Comparison of ENCODE assay signal across 36 cellular contexts in genomic region chr17:29546085-29546484, GRCh38. TPM values are rescaled to one million over a fixed set of nuclear protein-coding genes. Genes with fewer than 3 reads are reported as not detected.
DNase-seq lines count a peak whose midpoint lies in the region; ATAC-seq, FAIRE-seq and TF ChIP-seq lines count a peak whose summit lies in the region.
"Had no signal": no experiment of that assay in that cellular context is flagged by ENCODE, and none has a peak within 500 bp of the region (broad histone marks: within the 10 kb centered on the region; RNA-seq: fewer than 3 reads in every experiment).

No MANE protein-coding gene starts in this region.

- no peaks in the 10 kb centered on the region for H3K9me3 Mint-ChIP-seq in activated T-helper 17 cell treated with anti-CD3 and anti-CD28 coated beads, Interleukin-2, amount 50 U/mL, for 72 hours
- H3K9me3 Mint-ChIP-seq: activated CD4-positive, alpha-beta memory T cell treated with anti-CD3 and anti-CD28 coated beads, Interleukin-2, amount 10 ng/mL, durations not matched to agents 7 days and 5 days; activated naive CD4-positive, alpha-beta T cell treated with anti-CD3 and anti-CD28 coated beads, Interleukin-2, amount 50 U/mL, for 24 hours; activated T-helper 1 cell treated with anti-CD3 and anti-CD28 coated beads, Interleukin-12 subunit alpha, Interleukin-12 subunit beta, Interleukin-2, Interleukin-4 antibody, amounts not matched to agents 30 ng/mL and 10 ng/mL and 1 ng/mL, durations not matched to agents 14 hours and 24 hours and 36 hours; CD4-positive, alpha-beta T cell; H9 had no signal

- H3K9me3 ChIP-seq in right lobe of liver (no peaks in the 10 kb centered on the region), suprapubic skin (no peaks in the 10 kb centered on the region)
- H3K9me3 ChIP-seq: gastrocnemius medialis, stomach, thyroid gland, vagina had no signal

- H3K4me1 Mint-ChIP-seq in activated T-helper 17 cell treated with anti-CD3 and anti-CD28 coated beads, Interleukin-2, amount 50 U/mL, for 72 hours, result peaks cover 6% of the 10 kb centered on the region
- H3K4me1 Mint-ChIP-seq: activated naive CD4-positive, alpha-beta T cell treated with anti-CD3 and anti-CD28 coated beads, Interleukin-2, amount 50 U/mL, for 24 hours had no signal

- H3K27me3 Mint-ChIP-seq in activated T-helper 17 cell treated with anti-CD3 and anti-CD28 coated beads, Interleukin-2, amount 50 U/mL, for 72 hours, result no peaks in the 10 kb centered on the region
- H3K27me3 Mint-ChIP-seq: activated CD4-positive, alpha-beta memory T cell treated with anti-CD3 and anti-CD28 coated beads, Interleukin-2, amount 10 ng/mL, durations not matched to agents 7 days and 5 days; activated naive CD4-positive, alpha-beta T cell treated with anti-CD3 and anti-CD28 coated beads, Interleukin-2, amount 50 U/mL, for 24 hours; CD4-positive, alpha-beta T cell had no signal

- H3K27ac ChIP-seq in right lobe of liver (no peak overlapping the region), suprapubic skin (no peak overlapping the region)
- H3K27ac ChIP-seq: cardiac muscle cell, gastrocnemius medialis, HL-60, stomach, vagina had no signal

- intact Hi-C loops in right lobe of liver (cut with DNase I), result no loop called here

- DNase-seq in GM12892 (ENCODE audit: insufficient read length) (no peak), erythroblast (lab: John Stamatoyannopoulos, UW) (peak; percentile 17 to 20), right lobe of liver (no peak), T-helper 2 cell (no peak), AG08395 (ENCODE audit: low spot score) (no peak), suprapubic skin (ENCODE audit: low spot score in 2 of 2) (no peak)
- DNase-seq: activated CD4-positive, alpha-beta memory T cell treated with anti-CD3 and anti-CD28 coated beads, Interleukin-2, amount 10 ng/mL, durations not matched to agents 7 days and 5 days; activated CD4-positive, alpha-beta T cell treated with anti-CD3 and anti-CD28 coated beads for 1 hour; activated CD8-positive, alpha-beta memory T cell treated with anti-CD3 and anti-CD28 coated beads, Interleukin-2, amount 50 U/mL, for 48 hours; anterior cingulate cortex; CD4-positive, alpha-beta T cell; cortex of kidney; effector memory CD4-positive, alpha-beta T cell; EL; gastrocnemius medialis; H9; hippocampal formation; left colon; NCI-H2029 treated with DMSO at 0.1 percent for 48 hours; NCI-H2227 treated with DMSO at 0.1 percent for 48 hours; NCI-H748 treated with DMSO at 0.1 percent for 48 hours; SHP77 treated with DMSO at 0.1 percent for 48 hours; stimulated activated CD4-positive, alpha-beta T cell treated with anti-CD3 and anti-CD28 coated beads, Interleukin-12 subunit alpha, Interleukin-12 subunit beta, amount 100 ng/mL, for 4 hours; stimulated activated CD4-positive, alpha-beta T cell treated with anti-CD3 and anti-CD28 coated beads, Interleukin-2, amount 100 ng/mL, for 48 hours; stomach; thyroid gland had no signal

- H3K27ac Mint-ChIP-seq in activated T-helper 17 cell treated with anti-CD3 and anti-CD28 coated beads, Interleukin-2, amount 50 U/mL, for 72 hours, result peak overlapping the region; percentile 58
- H3K27ac Mint-ChIP-seq: activated CD4-positive, alpha-beta memory T cell treated with anti-CD3 and anti-CD28 coated beads, Interleukin-2, amount 10 ng/mL, durations not matched to agents 7 days and 5 days; activated naive CD4-positive, alpha-beta T cell treated with anti-CD3 and anti-CD28 coated beads, Interleukin-2, amount 50 U/mL, for 24 hours; activated T-helper 1 cell treated with anti-CD3 and anti-CD28 coated beads, Interleukin-12 subunit alpha, Interleukin-12 subunit beta, Interleukin-2, Interleukin-4 antibody, amounts not matched to agents 30 ng/mL and 10 ng/mL and 1 ng/mL, durations not matched to agents 14 hours and 24 hours and 36 hours; CD4-positive, alpha-beta T cell had no signal

- H3K4me3 Mint-ChIP-seq in activated T-helper 17 cell treated with anti-CD3 and anti-CD28 coated beads, Interleukin-2, amount 50 U/mL, for 72 hours, result no peak overlapping the region
- H3K4me3 Mint-ChIP-seq: activated CD4-positive, alpha-beta memory T cell treated with anti-CD3 and anti-CD28 coated beads, Interleukin-2, amount 10 ng/mL, durations not matched to agents 7 days and 5 days; activated naive CD4-positive, alpha-beta T cell treated with anti-CD3 and anti-CD28 coated beads, Interleukin-2, amount 50 U/mL, for 24 hours; activated T-helper 1 cell treated with anti-CD3 and anti-CD28 coated beads, Interleukin-12 subunit alpha, Interleukin-12 subunit beta, Interleukin-2, Interleukin-4 antibody, amounts not matched to agents 30 ng/mL and 10 ng/mL and 1 ng/mL, durations not matched to agents 14 hours and 24 hours and 36 hours; CD4-positive, alpha-beta T cell; H9 had no signal

- FAIRE-seq in GM12892 (lab: Jason Lieb, UNC), result peak; percentile 36
- FAIRE-seq: RCC 7860 had no signal

- peaks cover 40% of the 10 kb centered on the region for H3K36me3 Mint-ChIP-seq in activated T-helper 17 cell treated with anti-CD3 and anti-CD28 coated beads, Interleukin-2, amount 50 U/mL, for 72 hours (ENCODE audit: low read depth)

- TF ChIP-seq CTCF in right lobe of liver (IDR thresholded peaks at IDR 0.05) (no peak), suprapubic skin (IDR thresholded peaks at IDR 0.05) (no peak)

- no peak for TF ChIP-seq POLR2A in GM12892 (IDR thresholded peaks at IDR 0.05; ENCODE audit: low read depth, low read length)
- TF ChIP-seq POLR2A in erythroblast (IDR thresholded peaks at IDR 0.05; ENCODE audit: low read length), result no peak
- no peak for TF ChIP-seq POLR2A in right lobe of liver (IDR thresholded peaks at IDR 0.05)
- TF ChIP-seq POLR2A in suprapubic skin (IDR thresholded peaks at IDR 0.05), result no peak

- H3K4me3 ChIP-seq in right lobe of liver (no peak overlapping the region), suprapubic skin (no peak overlapping the region)
- H3K4me3 ChIP-seq: cardiac muscle cell, gastrocnemius medialis, stomach, thyroid gland, vagina had no signal

- peaks cover 0 to 13% (median 3%) of the 10 kb centered on the region in 4 donors for H3K4me1 ChIP-seq in right lobe of liver
- H3K4me1 ChIP-seq in suprapubic skin, result peaks cover 5% of the 10 kb centered on the region

- no peak for ATAC-seq in activated T-helper 17 cell treated with anti-CD3 and anti-CD28 coated beads, Interleukin-2, amount 50 U/mL, for 72 hours (replicated peaks)
- ATAC-seq in right lobe of liver (peak in 3 of 4 donors; percentile 15 to 71 (median 65)), GM21381 (IDR thresholded peaks at IDR 0.05; ENCODE audit: unreplicated experiment) (no peak)
- ATAC-seq: esophagus mucosa, gastrocnemius medialis, left colon, sciatic nerve had no signal

- TF ChIP-seq EP300 in suprapubic skin (IDR thresholded peaks at IDR 0.05), result no peak

- H3K36me3 ChIP-seq in right lobe of liver, result peaks cover 0 to 7% (median under 1%) of the 10 kb centered on the region in 4 donors
- peaks cover 30% of the 10 kb centered on the region for H3K36me3 ChIP-seq in suprapubic skin

- 90% methylated on average over 1 of the region's 1 CpG for whole genome bisulfite sequencing in right lobe of liver (ENCODE audit: insufficient coverage, low coverage, low lambda C conversion rate, missing lambda C conversion rate)
- WGBS in suprapubic skin, result 92% methylated on average over 1 of the region's 1 CpG

- no peaks in the 10 kb centered on the region for H3K27me3 ChIP-seq in right lobe of liver
- no peaks in the 10 kb centered on the region for H3K27me3 ChIP-seq in suprapubic skin
- H3K27me3 ChIP-seq: cardiac muscle cell, gastrocnemius medialis, stomach, thyroid gland, vagina had no signal

RNA-seq across cellular contexts. Expression of gene ABHD15, which starts 20.8 kb away (rescaled TPM):
- polyA plus RNA-seq in GM12892 (2012; ENCODE audit: missing spikeins), result 2.4 TPM
- total RNA-seq in activated T-helper 17 cell treated with anti-CD3 and anti-CD28 coated beads, Interleukin-2, amount 50 U/mL, for 72 hours, result 10 to 100 TPM; 10.1 to 15.1 TPM
- total RNA-seq in right lobe of liver, result 10 to 100 TPM in 5 of 6 experiments, 1 to 10 TPM in 1; 7.8 to 27.1 (median 13.7) TPM
- total RNA-seq in suprapubic skin, result 10 to 100 TPM in 1 of 4 donors, 1 to 10 TPM in 3; 7.2 to 11.0 (median 7.9) TPM

RNA-seq across cellular contexts. Expression of gene TP53I13, which starts 22.4 kb away (rescaled TPM):
- 12.3 TPM for polyA plus RNA-seq in GM12892 (2012; ENCODE audit: missing spikeins)
- 10 to 100 TPM; 45.7 to 58.1 TPM for total RNA-seq in activated T-helper 17 cell treated with anti-CD3 and anti-CD28 coated beads, Interleukin-2, amount 50 U/mL, for 72 hours
- 10 to 100 TPM; 16.8 to 52.4 (median 38.4) TPM for total RNA-seq in right lobe of liver
- 10 to 100 TPM; 31.6 to 45.9 (median 40.3) TPM for total RNA-seq in suprapubic skin

RNA-seq across cellular contexts. Expression of gene GIT1, which starts 43.4 kb away (rescaled TPM):
- 14.8 TPM for polyA plus RNA-seq in GM12892 (2012; ENCODE audit: missing spikeins)
- total RNA-seq in activated T-helper 17 cell treated with anti-CD3 and anti-CD28 coated beads, Interleukin-2, amount 50 U/mL, for 72 hours, result 10 to 100 TPM; 52.4 to 65.7 TPM
- total RNA-seq in right lobe of liver, result 10 to 100 TPM in 2 of 6 experiments, 1 to 10 TPM in 4; 7.1 to 15.9 (median 8.7) TPM
- 100 to 1,000 TPM in 2 of 4 donors, 10 to 100 TPM in 2; 66.7 to 103 (median 90.4) TPM for total RNA-seq in suprapubic skin

RNA-seq across cellular contexts. Expression of gene ANKRD13B, which starts 46.8 kb away (rescaled TPM):
- polyA plus RNA-seq in GM12892 (2012; ENCODE audit: missing spikeins), result 1.0 TPM
- 10 to 100 TPM; 10.4 to 27.7 TPM for total RNA-seq in activated T-helper 17 cell treated with anti-CD3 and anti-CD28 coated beads, Interleukin-2, amount 50 U/mL, for 72 hours
- total RNA-seq in right lobe of liver (1 to 10 TPM in 1 of 6 experiments, under 1 TPM in 5; 0.37 to 1.6 (median 0.88) TPM), suprapubic skin (10 to 100 TPM in 3 of 4 donors, 1 to 10 TPM in 1; 9.0 to 16.5 (median 10.8) TPM)

Comparison
In these comparisons a context has a peak if more than half of its experiments do, and no peak if none do; other contexts are left out.
1. DNase-seq: peak in erythroblast (2 of 2); none in GM12892 (single experiment), right lobe of liver (0 of 3), T-helper 2 cell (0 of 5), AG08395 (single experiment) and suprapubic skin (0 of 2).
2. ATAC-seq: peak in right lobe of liver (3 of 4); none in activated T-helper 17 cell treated with anti-CD3 and anti-CD28 coated beads, Interleukin-2, amount 50 U/mL, for 72 hours (single experiment) and GM21381 (single experiment).